1 cellular context compared by ENCODE assay signal in genomic region chr1:181112071-181112929, GRCh38.
TF ChIP-seq lines count a peak whose summit lies in the region.

No MANE protein-coding gene starts in this region.

TF ChIP-seq in HepG2, 621 proteins besides CTCF, POLR2A, EP300 and RAD21 (continued from another document and continues in another):
- TF ChIP-seq MLXIP (CRISPR knock-in tag; IDR thresholded peaks at IDR 0.05; ENCODE audit: borderline replicate concordance) = peak; percentile 52; the same call in 1 of the 2 replicates
- peak; percentile 99 for TF ChIP-seq MIER3 (CRISPR knock-in tag; IDR thresholded peaks at IDR 0.05; ENCODE audit: borderline replicate concordance)
- TF ChIP-seq KLF13 (CRISPR knock-in tag; IDR thresholded peaks at IDR 0.05) = no peak
- TF ChIP-seq ZSCAN21 (CRISPR knock-in tag; IDR thresholded peaks at IDR 0.05; ENCODE audit: borderline replicate concordance) = peak; percentile 93
- peak; percentile 90; the same call in 1 of the 2 replicates for TF ChIP-seq ZNF292 (CRISPR knock-in tag; IDR thresholded peaks at IDR 0.05; ENCODE audit: borderline replicate concordance, low read depth)
- TF ChIP-seq ZFP82 (CRISPR knock-in tag; IDR thresholded peaks at IDR 0.05; ENCODE audit: borderline replicate concordance) = peak; percentile 60; the same call in 1 of the 2 replicates
- TF ChIP-seq NFAT5 (CRISPR knock-in tag; IDR thresholded peaks at IDR 0.05) = no peak
- peak; percentile 99 for TF ChIP-seq GATAD2A (CRISPR knock-in tag; IDR thresholded peaks at IDR 0.05)
- TF ChIP-seq JUND (CRISPR knock-in tag; IDR thresholded peaks at IDR 0.05) = peak; percentile 98
- no peak for TF ChIP-seq RFX1 (IDR thresholded peaks at IDR 0.05)
- no peak for TF ChIP-seq ZNF619 (CRISPR knock-in tag; IDR thresholded peaks at IDR 0.05)
- peak; percentile 94 for TF ChIP-seq ZNF670 (CRISPR knock-in tag; IDR thresholded peaks at IDR 0.05; ENCODE audit: borderline replicate concordance)
- TF ChIP-seq PRDM4 (CRISPR knock-in tag; IDR thresholded peaks at IDR 0.05; ENCODE audit: borderline replicate concordance) = no peak
- TF ChIP-seq TEAD2 (CRISPR knock-in tag; IDR thresholded peaks at IDR 0.05) = 0 out of 2 replicates have a peak, but pooled peaks have one; percentile 61
- TF ChIP-seq YEATS4 (CRISPR knock-in tag; IDR thresholded peaks at IDR 0.05; ENCODE audit: borderline replicate concordance) = peak; percentile 60
- TF ChIP-seq ATF6 (CRISPR knock-in tag; conservative IDR thresholded peaks at IDR 0.05) = 0 out of 2 replicates have a peak, but pooled peaks have one; percentile 36
- no peak for TF ChIP-seq ZBTB1 (CRISPR knock-in tag; IDR thresholded peaks at IDR 0.05; ENCODE audit: borderline replicate concordance)
- no peak; the same call in 1 of the 2 replicates for TF ChIP-seq SRF (IDR thresholded peaks at IDR 0.05; ENCODE audit: low read depth, low read length)
- no peak for TF ChIP-seq TP53 (CRISPR knock-in tag; conservative IDR thresholded peaks at IDR 0.05)
- no peak for TF ChIP-seq ZNF646 (CRISPR knock-in tag; IDR thresholded peaks at IDR 0.05)
